ENCODE assay signal across 27 cellular contexts in genomic region chr21:25296239-25296638, GRCh38.
DNase-seq lines count a peak whose midpoint lies in the region; ATAC-seq, FAIRE-seq and TF ChIP-seq lines count a peak whose summit lies in the region.
"Had no signal": no experiment of that assay in that cellular context is flagged by ENCODE, and none has a peak within 500 bp of the region (broad histone marks: within the 10 kb centered on the region; RNA-seq: fewer than 3 reads in every experiment).

No MANE protein-coding gene starts in this region.

- no peak overlapping the region for H3K9ac ChIP-seq in HepG2 (ENCODE audit: insufficient read depth, low read depth, low read length)
- H3K9ac ChIP-seq in adipocyte (ENCODE audit: low read length): no peak overlapping the region

- H3K27me3 ChIP-seq in HepG2 (ENCODE audit: control insufficient read depth in 1 of 2, insufficient read depth in 2 of 2, low read length in 2 of 2) (no peaks in the 10 kb centered on the region; a peak in 1 of 5 replicates), right lobe of liver (no peaks in the 10 kb centered on the region), adipocyte (replicated peaks; ENCODE audit: control insufficient read depth, insufficient read depth, low read length) (no peaks in the 10 kb centered on the region), hepatocyte (no peaks in the 10 kb centered on the region)
- H3K27me3 ChIP-seq: Peyer's patch had no signal

- H4K20me1 ChIP-seq in HepG2 (ENCODE audit: insufficient read depth, low read length) (no peaks in the 10 kb centered on the region), hepatocyte (ENCODE audit: insufficient read depth, poor library complexity, severe bottlenecking) (no peaks in the 10 kb centered on the region)

- TF ChIP-seq CTCF in HepG2 (CRISPR knock-in tag; IDR thresholded peaks at IDR 0.05): no peak
- TF ChIP-seq CTCF in right lobe of liver (IDR thresholded peaks at IDR 0.05): no peak
- no peak for TF ChIP-seq CTCF in hepatocyte (IDR thresholded peaks at IDR 0.05; ENCODE audit: poor library complexity)
- no peak for TF ChIP-seq CTCF in WTC11 (IDR thresholded peaks at IDR 0.05)

- H3K36me3 ChIP-seq in HepG2 (replicated peaks in 1 of 2; ENCODE audit: control insufficient read depth in 1 of 2, insufficient read depth in 2 of 2, low read length in 2 of 2) (no peaks in the 10 kb centered on the region), right lobe of liver (no peaks in the 10 kb centered on the region), adipocyte (ENCODE audit: control insufficient read depth, insufficient read depth, low read length, severe bottlenecking) (no peaks in the 10 kb centered on the region), hepatocyte (replicated peaks; ENCODE audit: insufficient read depth, low read depth) (no peaks in the 10 kb centered on the region)
- H3K36me3 ChIP-seq: Peyer's patch had no signal

- H3K4me3 ChIP-seq in HepG2 (replicated peaks in 1 of 3; ENCODE audit: insufficient read depth in 1 of 3, low read depth in 2 of 3, low read length in 3 of 3): no peak overlapping the region
- no peak overlapping the region for H3K4me3 ChIP-seq in right lobe of liver
- no peak overlapping the region for H3K4me3 ChIP-seq in adipocyte (ENCODE audit: low read length)
- H3K4me3 ChIP-seq in hepatocyte: no peak overlapping the region
- H3K4me3 ChIP-seq: Peyer's patch had no signal

- H3K27me3 Mint-ChIP-seq in WTC11 (ENCODE audit: low read depth): no peaks in the 10 kb centered on the region
- H3K27me3 Mint-ChIP-seq: activated B cell treated with CpG ODN at 0.5 μM for 24 hours; CD4-positive, alpha-beta T cell; memory B cell had no signal

- no peak for ATAC-seq in HepG2
- ATAC-seq in right lobe of liver: no peak
- no peak for ATAC-seq in sciatic nerve
- no peak for ATAC-seq in HG02973 (IDR thresholded peaks at IDR 0.05; ENCODE audit: unreplicated experiment)
- ATAC-seq in WTC11: no peak
- ATAC-seq: activated T-cell treated with anti-CD3 and anti-CD28 coated beads, Interleukin-2, amount 50 U/mL, for 72 hours; left colon; stimulated activated effector memory CD8-positive, alpha-beta T cell treated with anti-CD3 and anti-CD28 coated beads, Interleukin-12 subunit alpha, Interleukin-12 subunit beta, amount 100 ng/mL, for 72 hours; T-cell had no signal

- peaks cover 19% of the 10 kb centered on the region for H3K4me1 Mint-ChIP-seq in WTC11
- H3K4me1 Mint-ChIP-seq: stimulated activated effector memory CD8-positive, alpha-beta T cell treated with anti-CD3 and anti-CD28 coated beads, Interleukin-12 subunit alpha, Interleukin-12 subunit beta, amount 100 ng/mL, for 72 hours had no signal

- DNase-seq in HepG2 (ENCODE audit: low spot score): no peak
- no peak for DNase-seq in right lobe of liver
- peak; percentile 11 for DNase-seq in adipocyte (ENCODE audit: low read depth)
- DNase-seq in hepatocyte (ENCODE audit: low spot score): peak; percentile 24
- DNase-seq in sciatic nerve (ENCODE audit: low spot score): no peak
- DNase-seq in SW480 (ENCODE audit: low spot score): no peak
- no peak for DNase-seq in WTC11 (ENCODE audit: low spot score)
- DNase-seq: activated B cell treated with CpG ODN at 0.5 μM for 24 hours; activated T-cell treated with anti-CD3 and anti-CD28 coated beads, Interleukin-2, amount 50 U/mL, for 72 hours; CD4-positive, alpha-beta T cell; dermis blood vessel endothelial cell; H7; immature natural killer cell; left colon; NCI-H1417; NCI-H2081; NCI-H226; NCI-H69; stimulated activated CD4-positive, alpha-beta T cell treated with anti-CD3 and anti-CD28 coated beads, Interleukin-15, amount 100 ng/mL, for 24 hours; T-cell; trophoblast cell had no signal

- no peak for TF ChIP-seq RAD21 in HepG2 (CRISPR knock-in tag; IDR thresholded peaks at IDR 0.05)

- H3K27ac ChIP-seq in HepG2 (ENCODE audit: extremely low read length, insufficient read depth, low read length) (no peak overlapping the region), right lobe of liver (no peak overlapping the region), hepatocyte (no peak overlapping the region)
- H3K27ac ChIP-seq: Peyer's patch had no signal

- FAIRE-seq in HepG2 (lab: Jason Lieb, UNC): no peak
- FAIRE-seq: endometrium had no signal

- H3K9me2 ChIP-seq in hepatocyte (replicated peaks; ENCODE audit: insufficient read depth): no peaks in the 10 kb centered on the region

- no peak overlapping the region for H2AFZ ChIP-seq in HepG2 (ENCODE audit: low read length)
- H2AFZ ChIP-seq in hepatocyte: no peak overlapping the region

- H3K4me2 ChIP-seq in HepG2 (ENCODE audit: low read depth, low read length): no peak overlapping the region
- H3K4me2 ChIP-seq in hepatocyte: no peak overlapping the region

- H3K4me1 ChIP-seq in HepG2 (ENCODE audit: insufficient read depth, low read length) (no peaks in the 10 kb centered on the region), right lobe of liver (no peaks in the 10 kb centered on the region), adipocyte (ENCODE audit: control insufficient read depth, insufficient read depth, low read length) (no peaks in the 10 kb centered on the region), hepatocyte (ENCODE audit: insufficient read depth) (no peaks in the 10 kb centered on the region)
- H3K4me1 ChIP-seq: Peyer's patch had no signal

- in situ Hi-C loops in HepG2 (cut with HindIII; ENCODE audit: extremely low pct_ligation_motif_present, low pct_unique_long_range_greater_than_20kb): no loop called here

- no peaks in the 10 kb centered on the region for H3K36me3 Mint-ChIP-seq in WTC11
- H3K36me3 Mint-ChIP-seq: stimulated activated effector memory CD8-positive, alpha-beta T cell treated with anti-CD3 and anti-CD28 coated beads, Interleukin-12 subunit alpha, Interleukin-12 subunit beta, amount 100 ng/mL, for 72 hours; T-cell had no signal

- CTCF ChIA-PET in HepG2 (lab: Yijun Ruan, JAX; ENCODE audit: low intra/inter-chr PET ratio, low total read pairs) (no interaction called here), WTC11 (lab: Charles Lee) (interaction anchor here (0.9 kb wide), 1 partner anchor 13 kb away, joined by 4 read pairs; no protein-coding TSS in a partner anchor)

- POLR2A ChIA-PET in HepG2 (lab: Yijun Ruan, JAX): no interaction called here
- POLR2A ChIA-PET in WTC11 (lab: Charles Lee): no interaction called here

- no peak overlapping the region for H3K4me3 Mint-ChIP-seq in WTC11
- H3K4me3 Mint-ChIP-seq: activated B cell treated with CpG ODN at 0.5 μM for 24 hours; activated T-cell treated with anti-CD3 and anti-CD28 coated beads, Interleukin-2, amount 50 U/mL, for 72 hours; CD4-positive, alpha-beta T cell; immature natural killer cell; memory B cell; nephron; stimulated activated effector memory CD8-positive, alpha-beta T cell treated with anti-CD3 and anti-CD28 coated beads, Interleukin-12 subunit alpha, Interleukin-12 subunit beta, amount 100 ng/mL, for 72 hours; T-cell had no signal

- intact Hi-C loops in HepG2 (cut with micrococcal nuclease; ENCODE audit: unreplicated experiment): no loop called here
- intact Hi-C loops in right lobe of liver (cut with DNase I): no loop called here
- intact Hi-C loops in sciatic nerve (cut with DNase I): no loop called here

- H3K9me3 Mint-ChIP-seq in WTC11: peaks cover 9% of the 10 kb centered on the region
- H3K9me3 Mint-ChIP-seq: CD4-positive, alpha-beta T cell; nephron; T-cell had no signal

- no peaks in the 10 kb centered on the region for H3K79me2 ChIP-seq in HepG2 (ENCODE audit: insufficient read depth, low read length)
- H3K79me2 ChIP-seq in hepatocyte: no peaks in the 10 kb centered on the region

- H3K9me3 ChIP-seq in HepG2 (ENCODE audit: low read length): peaks cover 88% of the 10 kb centered on the region
- H3K9me3 ChIP-seq in right lobe of liver: no peaks in the 10 kb centered on the region
- H3K9me3 ChIP-seq in adipocyte (ENCODE audit: control insufficient read depth, low read length): no peaks in the 10 kb centered on the region
- no peaks in the 10 kb centered on the region for H3K9me3 ChIP-seq in hepatocyte (ENCODE audit: low read depth)
- H3K9me3 ChIP-seq: Peyer's patch had no signal

- no peak overlapping the region for H3K27ac Mint-ChIP-seq in WTC11
- H3K27ac Mint-ChIP-seq: activated T-cell treated with anti-CD3 and anti-CD28 coated beads, Interleukin-2, amount 50 U/mL, for 72 hours; CD4-positive, alpha-beta T cell; immature natural killer cell; memory B cell; stimulated activated effector memory CD8-positive, alpha-beta T cell treated with anti-CD3 and anti-CD28 coated beads, Interleukin-12 subunit alpha, Interleukin-12 subunit beta, amount 100 ng/mL, for 72 hours; T-cell had no signal

- TF ChIP-seq EP300 in HepG2 (IDR thresholded peaks at IDR 0.05; ENCODE audit: low read depth in 2 of 2, low read length in 2 of 2) (no peak), HepG2 (CRISPR knock-in tag; IDR thresholded peaks at IDR 0.05; ENCODE audit: borderline replicate concordance) (no peak)

- 0% methylated on average over 4 of the region's 4 CpGs for WGBS in HepG2 (ENCODE audit: low lambda C conversion rate)
- WGBS in right lobe of liver (ENCODE audit: insufficient coverage, low coverage, low lambda C conversion rate, missing lambda C conversion rate): 15% methylated on average over 3 of the region's 4 CpGs
- WGBS in hepatocyte (ENCODE audit: low lambda C conversion rate, missing lambda C conversion rate): 62% methylated on average over 4 of the region's 4 CpGs

- no TSS peak for BruUV-seq in HepG2 (replicated peaks; lab: Mats Ljungman, UMichigan)

- no peak for TF ChIP-seq POLR2A in HepG2 (IDR thresholded peaks at IDR 0.05; ENCODE audit: insufficient read depth in 1 of 2, low read depth in 2 of 2, low read length in 2 of 2)
- TF ChIP-seq POLR2A in right lobe of liver (IDR thresholded peaks at IDR 0.05): no peak

TF ChIP-seq in HepG2, 621 proteins besides CTCF, POLR2A, EP300 and RAD21 (continues in another document):
- no peak for TF ChIP-seq JUNB (CRISPR knock-in tag; IDR thresholded peaks at IDR 0.05; ENCODE audit: borderline replicate concordance)
- no peak for TF ChIP-seq ZNF33A (CRISPR knock-in tag; IDR thresholded peaks at IDR 0.05; ENCODE audit: borderline replicate concordance)
- no peak for TF ChIP-seq U2AF1 (optimal IDR thresholded peaks at IDR 0.05; ENCODE audit: low read depth, low read length)
- TF ChIP-seq RBAK (CRISPR knock-in tag; IDR thresholded peaks at IDR 0.05): no peak

TF ChIP-seq in WTC11, 78 proteins besides CTCF, POLR2A, EP300 and RAD21 (continues in another document):
- TF ChIP-seq ZNF138 (CRISPR knock-in tag; conservative IDR thresholded peaks at IDR 0.05): no peak
- no peak for TF ChIP-seq ZNF416 (CRISPR knock-in tag; IDR thresholded peaks at IDR 0.05)
- no peak for TF ChIP-seq ATF1 (CRISPR knock-in tag; IDR thresholded peaks at IDR 0.05)

Comparison
In these comparisons a context has a peak if more than half of its experiments do, and no peak if none do; other contexts are left out.
1. DNase-seq: peak in adipocyte (single experiment) and hepatocyte (single experiment); none in HepG2 (single experiment), right lobe of liver (0 of 3), sciatic nerve (single experiment), SW480 (single experiment) and WTC11 (single experiment).